ENCODE assay signal across 34 cellular contexts in genomic region chr3:76509179-76509830, GRCh38.
"Had no signal": no experiment of that assay in that cellular context is flagged by ENCODE, and none has a peak within 500 bp of the region (broad histone marks: within the 10 kb centered on the region; RNA-seq: fewer than 3 reads in every experiment).

No MANE protein-coding gene starts in this region.

- H3K27me3 Mint-ChIP-seq: activated CD4-positive, alpha-beta memory T cell treated with anti-CD3 and anti-CD28 coated beads, Interleukin-2, amount 10 ng/mL, durations not matched to agents 7 days and 5 days; activated CD8-positive, alpha-beta memory T cell treated with anti-CD3 and anti-CD28 coated beads, Interleukin-2, amount 10 ng/mL, durations not matched to agents 7 days and 5 days; activated naive CD4-positive, alpha-beta T cell treated with anti-CD3 and anti-CD28 coated beads, Interleukin-2, amount 10 ng/mL, durations not matched to agents 7 days and 5 days; activated naive CD8-positive, alpha-beta T cell; activated naive CD8-positive, alpha-beta T cell treated with anti-CD3 and anti-CD28 coated beads, Interleukin-2, amount 50 U/mL, for 24 hours; central memory CD8-positive, alpha-beta T cell had no signal

- H3K4me1 ChIP-seq: Peyer's patch had no signal

- H3K36me3 Mint-ChIP-seq: activated CD8-positive, alpha-beta memory T cell treated with anti-CD3 and anti-CD28 coated beads, Interleukin-2, amount 10 ng/mL, durations not matched to agents 7 days and 5 days; activated naive CD4-positive, alpha-beta T cell treated with anti-CD3 and anti-CD28 coated beads, Interleukin-2, amount 10 ng/mL, durations not matched to agents 7 days and 5 days; activated naive CD8-positive, alpha-beta T cell had no signal

- H3K4me1 Mint-ChIP-seq: activated CD4-positive, alpha-beta memory T cell treated with anti-CD3 and anti-CD28 coated beads, Interleukin-2, amount 10 ng/mL, durations not matched to agents 7 days and 5 days; activated CD8-positive, alpha-beta memory T cell treated with anti-CD3 and anti-CD28 coated beads, Interleukin-2, amount 10 ng/mL, durations not matched to agents 7 days and 5 days; activated naive CD4-positive, alpha-beta T cell treated with anti-CD3 and anti-CD28 coated beads, Interleukin-2, amount 10 ng/mL, durations not matched to agents 7 days and 5 days; activated naive CD8-positive, alpha-beta T cell treated with anti-CD3 and anti-CD28 coated beads, Interleukin-2, amount 50 U/mL, for 24 hours; central memory CD8-positive, alpha-beta T cell had no signal

- H3K4me3 ChIP-seq: MG63, Peyer's patch had no signal

- H3K27ac ChIP-seq: brain microvascular endothelial cell, Peyer's patch, WERI-Rb-1 had no signal

- H3K27me3 ChIP-seq: brain microvascular endothelial cell, MG63, Peyer's patch had no signal

- ATAC-seq: activated CD8-positive, alpha-beta memory T cell treated with anti-CD3 and anti-CD28 coated beads, Interleukin-2, amount 10 ng/mL, durations not matched to agents 7 days and 5 days; activated naive CD8-positive, alpha-beta T cell treated with anti-CD3 and anti-CD28 coated beads, Interleukin-2, amount 50 U/mL, for 24 hours; PC-3 had no signal

- DNase-seq: activated CD4-positive, alpha-beta memory T cell treated with anti-CD3 and anti-CD28 coated beads, Interleukin-2, amount 10 ng/mL, durations not matched to agents 7 days and 5 days; activated CD4-positive, alpha-beta T cell treated with anti-CD3 and anti-CD28 coated beads for 1 hour; activated CD4-positive, alpha-beta T cell treated with anti-CD3 and anti-CD28 coated beads for 48 hours; activated CD4-positive, CD25-positive, alpha-beta regulatory T cell; activated CD8-positive, alpha-beta memory T cell treated with anti-CD3 and anti-CD28 coated beads for 24 hours; activated CD8-positive, alpha-beta memory T cell treated with anti-CD3 and anti-CD28 coated beads, Interleukin-2, amount 10 ng/mL, durations not matched to agents 7 days and 5 days; activated CD8-positive, alpha-beta memory T cell treated with anti-CD3 and anti-CD28 coated beads, Interleukin-2, amount 50 U/mL, for 48 hours; activated effector memory CD4-positive, alpha-beta T cell treated with Interleukin-2 at 50 U/mL for 16 hours; activated naive CD4-positive, alpha-beta T cell treated with anti-CD3 and anti-CD28 coated beads, Interleukin-2, amount 10 ng/mL, durations not matched to agents 7 days and 5 days; activated naive CD8-positive, alpha-beta T cell treated with anti-CD3 and anti-CD28 coated beads, Interleukin-2, amount 50 U/mL, for 24 hours; activated T-cell treated with anti-CD3 and anti-CD28 coated beads, Interleukin-2, amount 50 U/mL, for 48 hours; anterior cingulate cortex; brain microvascular endothelial cell; Kasumi-1; KG1; MG63; NCI-H1048; NCI-H1105 treated with DMSO at 0.1 percent for 48 hours; NCI-H1436 treated with DMSO at 0.1 percent for 48 hours; NCI-H1694 treated with DMSO at 0.1 percent for 48 hours; NCI-H2029; NCI-H2171 treated with DMSO at 0.1 percent for 48 hours; NCI-H2227 treated with DMSO at 0.1 percent for 48 hours; NCI-H446 treated with DMSO at 0.1 percent for 48 hours; NCI-H526; NCI-H748 treated with DMSO at 0.1 percent for 48 hours; NK-92 treated with Interleukin-12 subunit alpha and Interleukin-12 subunit beta, amount 100 ng/mL, for 24 hours; PC-3; Peyer's patch; RPMI8226; T1000; WERI-Rb-1 had no signal

- H3K36me3 ChIP-seq: brain microvascular endothelial cell, MG63, Peyer's patch, WERI-Rb-1 had no signal

- H3K27ac Mint-ChIP-seq: activated CD4-positive, alpha-beta memory T cell treated with anti-CD3 and anti-CD28 coated beads, Interleukin-2, amount 10 ng/mL, durations not matched to agents 7 days and 5 days; activated CD8-positive, alpha-beta memory T cell treated with anti-CD3 and anti-CD28 coated beads, Interleukin-2, amount 10 ng/mL, durations not matched to agents 7 days and 5 days; activated naive CD4-positive, alpha-beta T cell treated with anti-CD3 and anti-CD28 coated beads, Interleukin-2, amount 10 ng/mL, durations not matched to agents 7 days and 5 days; activated naive CD8-positive, alpha-beta T cell; activated naive CD8-positive, alpha-beta T cell treated with anti-CD3 and anti-CD28 coated beads, Interleukin-2, amount 50 U/mL, for 24 hours had no signal

- H3K9me3 ChIP-seq: MG63, Peyer's patch had no signal

- H3K4me3 Mint-ChIP-seq: activated CD4-positive, alpha-beta memory T cell treated with anti-CD3 and anti-CD28 coated beads, Interleukin-2, amount 10 ng/mL, durations not matched to agents 7 days and 5 days; activated CD8-positive, alpha-beta memory T cell treated with anti-CD3 and anti-CD28 coated beads, Interleukin-2, amount 10 ng/mL, durations not matched to agents 7 days and 5 days; activated naive CD4-positive, alpha-beta T cell treated with anti-CD3 and anti-CD28 coated beads, Interleukin-2, amount 10 ng/mL, durations not matched to agents 7 days and 5 days; activated naive CD8-positive, alpha-beta T cell; activated naive CD8-positive, alpha-beta T cell treated with anti-CD3 and anti-CD28 coated beads, Interleukin-2, amount 50 U/mL, for 24 hours; central memory CD8-positive, alpha-beta T cell had no signal
